28 cellular contexts compared by ENCODE assay signal in the genomic region with DNA sequence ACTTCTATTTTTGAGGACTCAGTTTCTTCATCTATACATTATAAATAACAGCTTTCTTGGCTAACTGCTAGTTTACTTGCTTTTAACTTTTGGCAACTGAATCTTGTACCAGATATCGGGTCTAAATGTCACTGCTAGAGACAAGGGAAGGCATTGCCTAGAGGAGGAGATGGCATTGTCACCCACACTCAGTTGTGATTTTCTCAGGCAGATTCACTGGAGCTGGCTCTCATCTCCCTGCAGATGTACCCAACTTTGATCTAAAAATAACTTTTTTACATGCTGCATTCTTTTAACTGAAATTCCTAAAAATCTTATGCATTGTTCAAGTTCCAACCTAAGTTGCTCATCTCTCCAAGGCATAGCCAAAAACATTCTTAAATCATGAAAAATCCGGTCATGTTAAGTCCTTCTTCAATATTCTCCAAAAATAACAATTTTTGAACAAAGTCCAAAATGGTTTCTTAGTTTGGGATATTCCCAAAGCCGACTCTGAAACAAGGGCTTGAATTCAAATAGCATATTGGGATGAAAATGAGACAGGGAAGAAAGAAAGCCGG.
DNase-seq lines count a peak whose midpoint lies in the region; ATAC-seq and TF ChIP-seq lines count a peak whose summit lies in the region.
"Had no signal": no experiment of that assay in that cellular context is flagged by ENCODE, and none has a peak within 500 bp of the region (broad histone marks: within the 10 kb centered on the region; RNA-seq: fewer than 3 reads in every experiment).

No MANE protein-coding gene starts in this region.

- H3K27ac ChIP-seq in esophagus muscularis mucosa (replicated peaks in 1 of 4): no peak overlapping the region
- H3K27ac ChIP-seq: ascending aorta, colonic mucosa, gastrocnemius medialis, parathyroid adenoma, right lobe of liver, SK-N-MC, testis, vagina had no signal

- no peaks in the 10 kb centered on the region for H3K36me3 Mint-ChIP-seq in chondrocyte (ENCODE audit: low read depth)
- H3K36me3 Mint-ChIP-seq: activated naive CD4-positive, alpha-beta T cell treated with anti-CD3 and anti-CD28 coated beads, Interleukin-2, amount 10 ng/mL, durations not matched to agents 7 days and 5 days; naive thymus-derived CD8-positive, alpha-beta T cell had no signal

- H3K4me1 Mint-ChIP-seq in chondrocyte (ENCODE audit: low read depth): peaks cover 39% of the 10 kb centered on the region
- H3K4me1 Mint-ChIP-seq: activated B cell treated with CpG ODN at 0.5 μM for 24 hours; activated naive CD4-positive, alpha-beta T cell treated with anti-CD3 and anti-CD28 coated beads, Interleukin-2, amount 10 ng/mL, durations not matched to agents 7 days and 5 days; naive thymus-derived CD8-positive, alpha-beta T cell had no signal

- no peak for ATAC-seq in GM18867 (IDR thresholded peaks at IDR 0.05; ENCODE audit: unreplicated experiment)
- ATAC-seq: activated T-cell treated with anti-CD3 and anti-CD28 coated beads, Interleukin-2, amount 50 U/mL, for 4 hours; gastrocnemius medialis; naive thymus-derived CD8-positive, alpha-beta T cell; right lobe of liver had no signal

- no peaks in the 10 kb centered on the region for H3K4me1 ChIP-seq in esophagus muscularis mucosa
- H3K4me1 ChIP-seq: ascending aorta, colonic mucosa, gastrocnemius medialis, right lobe of liver, testis, vagina had no signal

- TF ChIP-seq EP300 in esophagus muscularis mucosa (IDR thresholded peaks at IDR 0.05): no peak

- WGBS in esophagus muscularis mucosa: 73% methylated on average over 4 of the region's 4 CpGs

- intact Hi-C loops in esophagus muscularis mucosa (cut with DNase I): no loop called here

- no peaks in the 10 kb centered on the region for H3K9me3 ChIP-seq in esophagus muscularis mucosa
- H3K9me3 ChIP-seq: ascending aorta, colonic mucosa, gastrocnemius medialis, right lobe of liver, testis, vagina had no signal

- TF ChIP-seq CTCF in chondrocyte (IDR thresholded peaks at IDR 0.05) (no peak), esophagus muscularis mucosa (IDR thresholded peaks at IDR 0.05) (no peak)

- H3K36me3 ChIP-seq in esophagus muscularis mucosa: no peaks in the 10 kb centered on the region
- H3K36me3 ChIP-seq: ascending aorta, colonic mucosa, gastrocnemius medialis, right lobe of liver, vagina had no signal

- peak; percentile 64 for DNase-seq in AG08395 (ENCODE audit: low spot score)
- peak; percentile 49 for DNase-seq in HS-5 (ENCODE audit: low read depth)
- DNase-seq in chondrocyte (ENCODE audit: low spot score): no peak
- DNase-seq in myocyte (ENCODE audit: low read depth): peak; percentile 47
- no peak for DNase-seq in esophagus muscularis mucosa (ENCODE audit: extremely low spot score)
- DNase-seq in DMS153 (lab: John Stamatoyannopoulos, UW): no peak
- DNase-seq in D341Med (ENCODE audit: low spot score): no peak
- DNase-seq: activated B cell treated with CpG ODN at 0.5 μM for 24 hours; activated naive CD4-positive, alpha-beta T cell treated with anti-CD3 and anti-CD28 coated beads, Interleukin-2, amount 10 ng/mL, durations not matched to agents 7 days and 5 days; activated T-cell treated with anti-CD3 and anti-CD28 coated beads, Interleukin-2, amount 50 U/mL, for 4 hours; CD4-positive, alpha-beta T cell; colonic mucosa; gastrocnemius medialis; H7; Karpas-422; mesendoderm; naive thymus-derived CD8-positive, alpha-beta T cell; NCI-H1092; NCI-H2029; NK-92 treated with Interleukin-12 subunit alpha and Interleukin-12 subunit beta, amount 100 ng/mL, for 24 hours; right lobe of liver; testis had no signal

- no peak for TF ChIP-seq POLR2A in esophagus muscularis mucosa (IDR thresholded peaks at IDR 0.05; ENCODE audit: low read depth)

- peak overlapping the region; percentile 32 for H3K27ac Mint-ChIP-seq in chondrocyte (ENCODE audit: unreplicated experiment)
- H3K27ac Mint-ChIP-seq: activated B cell treated with CpG ODN at 0.5 μM for 24 hours; activated naive CD4-positive, alpha-beta T cell treated with anti-CD3 and anti-CD28 coated beads, Interleukin-2, amount 10 ng/mL, durations not matched to agents 7 days and 5 days; CD4-positive, alpha-beta T cell; naive thymus-derived CD8-positive, alpha-beta T cell; T-helper 2 cell treated with Interferon-gamma antibody and Interleukin-4, amounts not matched to agents 5 μg/mL and 100 μg/mL, for 36 hours had no signal

- no peaks in the 10 kb centered on the region for H3K27me3 ChIP-seq in esophagus muscularis mucosa
- H3K27me3 ChIP-seq: ascending aorta, colonic mucosa, gastrocnemius medialis, right lobe of liver, testis, vagina had no signal

- H3K9me3 Mint-ChIP-seq in chondrocyte (ENCODE audit: low read depth): peaks cover 4% of the 10 kb centered on the region
- H3K9me3 Mint-ChIP-seq: activated B cell treated with CpG ODN at 0.5 μM for 24 hours; activated naive CD4-positive, alpha-beta T cell treated with anti-CD3 and anti-CD28 coated beads, Interleukin-2, amount 10 ng/mL, durations not matched to agents 7 days and 5 days; CD4-positive, alpha-beta T cell had no signal

- H3K4me3 ChIP-seq in esophagus muscularis mucosa: no peak overlapping the region
- H3K4me3 ChIP-seq: ascending aorta, colonic mucosa, gastrocnemius medialis, right lobe of liver, SK-N-MC, testis, vagina had no signal

- H3K4me3 Mint-ChIP-seq in chondrocyte (ENCODE audit: unreplicated experiment): no peak overlapping the region
- H3K4me3 Mint-ChIP-seq: activated B cell treated with CpG ODN at 0.5 μM for 24 hours; activated naive CD4-positive, alpha-beta T cell treated with anti-CD3 and anti-CD28 coated beads, Interleukin-2, amount 10 ng/mL, durations not matched to agents 7 days and 5 days; activated T-cell treated with anti-CD3 and anti-CD28 coated beads, Interleukin-2, amount 50 U/mL, for 4 hours; CD4-positive, alpha-beta T cell; naive thymus-derived CD8-positive, alpha-beta T cell; T-helper 2 cell treated with Interferon-gamma antibody and Interleukin-4, amounts not matched to agents 5 μg/mL and 100 μg/mL, for 36 hours had no signal

- no peaks in the 10 kb centered on the region for H3K27me3 Mint-ChIP-seq in chondrocyte (ENCODE audit: low read depth)
- H3K27me3 Mint-ChIP-seq: activated naive CD4-positive, alpha-beta T cell treated with anti-CD3 and anti-CD28 coated beads, Interleukin-2, amount 10 ng/mL, durations not matched to agents 7 days and 5 days; CD4-positive, alpha-beta T cell had no signal

Comparison
In these comparisons a context has a peak if more than half of its experiments do, and no peak if none do; other contexts are left out.
1. DNase-seq: peak in AG08395 (single experiment), HS-5 (single experiment) and myocyte (single experiment); none in chondrocyte (single experiment), esophagus muscularis mucosa (single experiment), DMS153 (single experiment) and D341Med (single experiment).